In the genomic region with DNA sequence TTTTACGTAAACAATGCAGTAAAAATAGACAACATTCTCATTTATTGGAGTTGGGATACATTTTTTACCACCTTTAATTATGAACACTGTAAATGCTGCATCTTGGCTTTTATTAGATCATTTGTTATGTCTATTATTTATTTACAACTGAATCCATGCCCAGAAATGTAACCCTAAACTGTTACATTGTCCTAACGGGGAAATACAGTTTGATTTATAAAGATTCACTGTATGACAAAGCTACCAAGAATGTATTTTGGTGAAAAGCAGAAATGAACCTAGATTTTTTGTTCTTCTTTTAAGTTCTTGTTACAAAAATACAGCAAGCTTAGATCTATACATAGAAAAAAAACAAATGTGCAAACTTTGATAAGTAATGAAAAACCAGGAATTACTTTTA, we compare ENCODE assay signal across 34 cellular contexts. TPM values are rescaled to one million over a fixed set of nuclear protein-coding genes. Genes with fewer than 3 reads are reported as not detected.
A peak's percentile ranks its signal among the peaks of the same experiment; 100 is the strongest.
DNase-seq lines count a peak whose midpoint lies in the region; ATAC-seq, FAIRE-seq and TF ChIP-seq lines count a peak whose summit lies in the region.
"Had no signal": no experiment of that assay in that cellular context is flagged by ENCODE, and none has a peak within 500 bp of the region (broad histone marks: within the 10 kb centered on the region; RNA-seq: fewer than 3 reads in every experiment).

No MANE protein-coding gene starts in this region.

- no peak overlapping the region for H3K18ac ChIP-seq in IMR-90 (ENCODE audit: low read depth, low read length)

- ATAC-seq in IMR-90 (ENCODE audit: low read depth), result peak; percentile 68
- no peak for ATAC-seq in GM18519 (IDR thresholded peaks at IDR 0.05; ENCODE audit: low FRiP score, unreplicated experiment)
- ATAC-seq in HG02678 (IDR thresholded peaks at IDR 0.05; ENCODE audit: unreplicated experiment), result no peak
- no peak for ATAC-seq in GM18873 (IDR thresholded peaks at IDR 0.05; ENCODE audit: low FRiP score, unreplicated experiment)
- ATAC-seq: esophagus mucosa; left cardiac atrium; stimulated activated effector memory CD8-positive, alpha-beta T cell treated with anti-CD3 and anti-CD28 coated beads, Interleukin-12 subunit alpha, Interleukin-12 subunit beta, amount 100 ng/mL, for 72 hours had no signal

- peak; percentile 6 for DNase-seq in AG04450 (ENCODE audit: low read depth, low spot score)
- DNase-seq in IMR-90, result peak; percentile 64
- peak; percentile 12 for DNase-seq in bronchial epithelial cell (ENCODE audit: low read depth)
- DNase-seq in fibroblast of villous mesenchyme (ENCODE audit: low read depth), result peak; percentile 50
- DNase-seq in activated gamma-delta T cell (lab: John Stamatoyannopoulos, UW), result no peak
- DNase-seq: activated CD4-positive, alpha-beta T cell treated with anti-CD3 and anti-CD28 coated beads, Interleukin-2, amount 50 U/mL, for 48 hours; activated CD8-positive, alpha-beta memory T cell treated with anti-CD3 and anti-CD28 coated beads, Interleukin-2, amount 50 U/mL, for 4 hours; activated naive CD8-positive, alpha-beta T cell treated with anti-CD3 and anti-CD28 coated beads, Interleukin-2, amount 10 ng/mL, durations not matched to agents 7 days and 5 days; Caco-2; colonic mucosa; DND-41; effector memory CD4-positive, alpha-beta T cell; head of caudate nucleus; left cardiac atrium; NCI-H2081 treated with DMSO at 0.1 percent for 48 hours; occipital lobe; OCI-M1; SHP77; spleen; stimulated activated CD4-positive, alpha-beta T cell treated with anti-CD3 and anti-CD28 coated beads, Interleukin-2, amount 100 ng/mL, for 48 hours; SW 1271 had no signal

- H4K5ac ChIP-seq in IMR-90 (ENCODE audit: low read depth, low read length), result no peak overlapping the region

- H2BK5ac ChIP-seq in IMR-90 (ENCODE audit: low read depth, low read length, poor library complexity, severe bottlenecking), result no peak overlapping the region

- dilution Hi-C loops in IMR-90 (cut with HindIII; ENCODE audit: low sequenced_read_pairs, unreplicated experiment), result no loop called here

- no peak for TF ChIP-seq POLR2A in IMR-90 (IDR thresholded peaks at IDR 0.05; ENCODE audit: low read depth, low read length)

- no peak overlapping the region for H3K9ac ChIP-seq in IMR-90 (ENCODE audit: low read depth, low read length)
- H3K9ac ChIP-seq: BLaER1 treated with 17β-estradiol and CSF1 and Interleukin-3, amounts not matched to agents 10 nM and 100 nM had no signal

- in situ Hi-C loops in IMR-90 (cut with MboI; ENCODE audit: low sequenced_read_pairs), result no loop called here

- no peaks in the 10 kb centered on the region for H3K4me1 ChIP-seq in IMR-90 (ENCODE audit: control insufficient read depth, insufficient read depth, low read length)
- H3K4me1 ChIP-seq: colonic mucosa, spleen, suprapubic skin had no signal

- H2BK20ac ChIP-seq in IMR-90 (ENCODE audit: low read depth, low read length), result no peak overlapping the region

- no peaks in the 10 kb centered on the region for H3K9me1 ChIP-seq in IMR-90 (ENCODE audit: insufficient read depth, low read length)

- POLR2A ChIA-PET in AG04450 (lab: Yijun Ruan, JAX) (interaction anchor here (1.1 kb wide), 1 partner anchor 152 kb away, joined by 4 read pairs; a partner anchor contains a TSS), IMR-90 (lab: Charles Lee; ENCODE audit: unreplicated experiment) (interaction anchor here (0.8 kb wide), 1 partner anchor 14 kb away, joined by 3 read pairs; no protein-coding TSS in a partner anchor)

- no peaks in the 10 kb centered on the region for H3K79me1 ChIP-seq in IMR-90 (ENCODE audit: low read depth in 1 of 2, low read length in 2 of 2)

- H2AFZ ChIP-seq in IMR-90 (replicated peaks; ENCODE audit: low read length, poor library complexity), result no peak overlapping the region

- H3K4me3 ChIP-seq in AG04450 (ENCODE audit: low read depth, low read length), result no peak overlapping the region
- no peak overlapping the region for H3K4me3 ChIP-seq in IMR-90 (ENCODE audit: insufficient read depth, low read depth, low read length)
- H3K4me3 ChIP-seq in bronchial epithelial cell (ENCODE audit: low read depth, low read length), result no peak overlapping the region
- H3K4me3 ChIP-seq in fibroblast of villous mesenchyme (ENCODE audit: low read depth, low read length), result no peak overlapping the region
- H3K4me3 ChIP-seq: BLaER1 treated with 17β-estradiol and CSF1 and Interleukin-3, amounts not matched to agents 10 nM and 100 nM; colonic mucosa; HAP-1; spleen; suprapubic skin had no signal

- H4K20me1 ChIP-seq in IMR-90 (ENCODE audit: insufficient read depth, low read length), result no peaks in the 10 kb centered on the region
- H4K20me1 ChIP-seq: BLaER1 treated with 17β-estradiol and CSF1 and Interleukin-3, amounts not matched to agents 10 nM and 100 nM had no signal

- no peak overlapping the region for H3K23ac ChIP-seq in IMR-90 (ENCODE audit: low read depth, low read length)

- H3K4me2 ChIP-seq in IMR-90 (ENCODE audit: low read depth, low read length), result no peak overlapping the region
- H3K4me2 ChIP-seq: BLaER1 treated with 17β-estradiol and CSF1 and Interleukin-3, amounts not matched to agents 10 nM and 100 nM had no signal

- WGBS in IMR-90 (ENCODE audit: extremely low coverage in 2 of 2, insufficient read length in 1 of 2), 2 experiments, result no CpG with 5 or more reads among the region's 2 CpGs

- no peak overlapping the region for H4K8ac ChIP-seq in IMR-90 (ENCODE audit: low read depth in 2 of 2, low read length in 2 of 2)

- H3K27ac ChIP-seq in AG04450 (ENCODE audit: low read depth, low read length) (no peak overlapping the region), IMR-90 (ENCODE audit: insufficient read depth, low read length) (no peak overlapping the region)
- H3K27ac ChIP-seq: BLaER1 treated with 17β-estradiol and CSF1 and Interleukin-3, amounts not matched to agents 10 nM and 100 nM; colonic mucosa; spleen; suprapubic skin had no signal

- no TSS peak for BruUV-seq in IMR-90 (replicated peaks; lab: Mats Ljungman, UMichigan)

- FAIRE-seq in bronchial epithelial cell (lab: Jason Lieb, UNC), result no peak
- FAIRE-seq: A204.1, GM12892, urothelium cell line had no signal

- CTCF ChIA-PET in AG04450 (lab: Charles Lee) (interaction anchor here (0.6 to 1.4 kb wide), 3 partner anchors 36 to 114 kb away, joined by 3 read pairs; no protein-coding TSS in a partner anchor), IMR-90 (lab: Yijun Ruan, JAX) (interaction anchor here (0.7 kb wide), 1 partner anchor 10 kb away, joined by 5 read pairs; no protein-coding TSS in a partner anchor)

- H3K9me3 ChIP-seq in AG04450 (ENCODE audit: control insufficient read depth, insufficient read depth, low read length) (no peaks in the 10 kb centered on the region; the same call in 1 of the 2 replicates), IMR-90 (ENCODE audit: control insufficient read depth, insufficient read depth, low read length) (peaks cover 6% of the 10 kb centered on the region)
- H3K9me3 ChIP-seq: BLaER1 treated with 17β-estradiol and CSF1 and Interleukin-3, amounts not matched to agents 10 nM and 100 nM; colonic mucosa; HAP-1; suprapubic skin had no signal

- TF ChIP-seq RAD21 in IMR-90 (IDR thresholded peaks at IDR 0.05; ENCODE audit: low read length), result no peak

- H3K56ac ChIP-seq in IMR-90 (ENCODE audit: extremely low read depth, insufficient read depth, low read length), result no peak overlapping the region

- no peak overlapping the region for H2AK5ac ChIP-seq in IMR-90 (ENCODE audit: low read depth, low read length)

- H3K4ac ChIP-seq in IMR-90 (ENCODE audit: low read depth, low read length), result no peak overlapping the region

- H2BK120ac ChIP-seq in IMR-90 (ENCODE audit: low read depth, low read length), result no peak overlapping the region

- TF ChIP-seq CTCF in AG04450 (IDR thresholded peaks at IDR 0.05; ENCODE audit: low read depth, low read length), result no peak
- TF ChIP-seq CTCF in IMR-90 (conservative IDR thresholded peaks at IDR 0.05; ENCODE audit: low read depth, low read length), result no peak
- TF ChIP-seq CTCF in bronchial epithelial cell (IDR thresholded peaks at IDR 0.05; ENCODE audit: insufficient read depth, low read length, severe bottlenecking), result no peak
- TF ChIP-seq CTCF in fibroblast of villous mesenchyme (IDR thresholded peaks at IDR 0.05; ENCODE audit: insufficient read depth, low read depth, low read length), result no peak

- H3K36me3 ChIP-seq in IMR-90 (ENCODE audit: control insufficient read depth, insufficient read depth, low read length), result no peaks in the 10 kb centered on the region
- H3K36me3 ChIP-seq in bronchial epithelial cell (ENCODE audit: control insufficient read depth, insufficient read depth, low read length), result no peaks in the 10 kb centered on the region
- H3K36me3 ChIP-seq: BLaER1 treated with 17β-estradiol and CSF1 and Interleukin-3, amounts not matched to agents 10 nM and 100 nM; colonic mucosa; HAP-1; spleen; suprapubic skin had no signal

- no peak overlapping the region for H4K91ac ChIP-seq in IMR-90 (ENCODE audit: insufficient read depth, low read depth, low read length)

- intact Hi-C loops in IMR-90 (cut with micrococcal nuclease), result no loop called here

- no peak overlapping the region for H2BK15ac ChIP-seq in IMR-90 (ENCODE audit: low read depth, low read length)

- no peak overlapping the region for H2AK9ac ChIP-seq in IMR-90 (replicated peaks; ENCODE audit: low read depth, low read length, poor library complexity)

- H3K14ac ChIP-seq in IMR-90 (replicated peaks; ENCODE audit: low read depth, low read length), result no peak overlapping the region

- H3K27me3 ChIP-seq in AG04450 (ENCODE audit: control insufficient read depth, insufficient read depth, low read length), result peaks cover 24% of the 10 kb centered on the region
- H3K27me3 ChIP-seq in IMR-90 (ENCODE audit: control insufficient read depth, insufficient read depth, low read length), result peaks cover 44% of the 10 kb centered on the region
- H3K27me3 ChIP-seq in bronchial epithelial cell (ENCODE audit: control insufficient read depth, insufficient read depth, low read length), result no peaks in the 10 kb centered on the region
- H3K27me3 ChIP-seq: BLaER1 treated with 17β-estradiol and CSF1 and Interleukin-3, amounts not matched to agents 10 nM and 100 nM had no signal

TF ChIP-seq in IMR-90, 13 proteins besides CTCF, POLR2A, EP300 and RAD21:
- TF ChIP-seq MAFK (IDR thresholded peaks at IDR 0.05; ENCODE audit: low read depth, low read length), result no peak
- TF ChIP-seq NFE2L2 (IDR thresholded peaks at IDR 0.05; ENCODE audit: low read depth, low read length), result no peak
- no peak for TF ChIP-seq MXI1 (IDR thresholded peaks at IDR 0.05; ENCODE audit: borderline replicate concordance, low read depth, low read length)
- TF ChIP-seq RFX5 (IDR thresholded peaks at IDR 0.05; ENCODE audit: low read depth, low read length), result no peak

RNA-seq across cellular contexts. Expression of a gene that starts 1.1 kb away (rescaled TPM):
- polyA plus RNA-seq in AG04450 (2011; rRNA removed), result not detected in 2 replicates
- polyA minus RNA-seq in AG04450 (2011; rRNA and poly(A)+ RNA removed), result not detected in 2 replicates
- not detected in 2 replicates for total RNA-seq in IMR-90 (2012; rRNA removed)
- not detected in 2 replicates for polyA plus RNA-seq in IMR-90 (2012; rRNA removed)
- not detected in 2 replicates for polyA plus RNA-seq in IMR-90 (2012; cell fraction: cytosol; rRNA removed)
- not detected in 2 replicates for polyA plus RNA-seq in IMR-90 (2012; cell fraction: nucleus; rRNA removed; ENCODE audit: low replicate concordance)
- total RNA-seq in bronchial epithelial cell, result not detected in 2 replicates
- total RNA-seq in fibroblast of villous mesenchyme, result not detected in 2 replicates
- total RNA-seq: activated naive CD8-positive, alpha-beta T cell treated with anti-CD3 and anti-CD28 coated beads, Interleukin-2, amount 10 ng/mL, durations not matched to agents 7 days and 5 days; Caco-2; colonic mucosa; esophagus mucosa; left cardiac atrium; MCF 10A; occipital lobe; renal cortical epithelial cell; spleen; suprapubic skin had no signal
- polyA plus RNA-seq: spleen had no signal
